ENCODE assay signal across 8 cellular contexts in genomic region chr17:50841949-50842354, GRCh38. TPM values are rescaled to one million over a fixed set of nuclear protein-coding genes. Genes with fewer than 3 reads are reported as not detected.
DNase-seq lines count a peak whose midpoint lies in the region; ATAC-seq and TF ChIP-seq lines count a peak whose summit lies in the region.

No MANE protein-coding gene starts in this region.

- TF ChIP-seq CTCF in cardiac muscle cell (IDR thresholded peaks at IDR 0.05; ENCODE audit: low read depth, low read length) = peak; percentile 90

- ATAC-seq in activated naive CD8-positive, alpha-beta T cell treated with anti-CD3 and anti-CD28 coated beads, Interleukin-2, amount 10 ng/mL, durations not matched to agents 7 days and 5 days (ENCODE audit: low read depth) = peak; percentile 55
- no peak for ATAC-seq in GM18498 (IDR thresholded peaks at IDR 0.05; ENCODE audit: unreplicated experiment)
- ATAC-seq in HG02938 (IDR thresholded peaks at IDR 0.05; ENCODE audit: unreplicated experiment) = no peak

- no peaks in the 10 kb centered on the region for H3K27me3 Mint-ChIP-seq in activated naive CD8-positive, alpha-beta T cell treated with anti-CD3 and anti-CD28 coated beads, Interleukin-2, amount 10 ng/mL, durations not matched to agents 7 days and 5 days

- H3K36me3 ChIP-seq in MG63 (no peaks in the 10 kb centered on the region), cardiac muscle cell (no peaks in the 10 kb centered on the region)

- no peaks in the 10 kb centered on the region for H3K9me3 ChIP-seq in MG63
- no peaks in the 10 kb centered on the region for H3K9me3 ChIP-seq in cardiac muscle cell (ENCODE audit: low read depth)

- no peak overlapping the region for H3K27ac Mint-ChIP-seq in activated naive CD8-positive, alpha-beta T cell treated with anti-CD3 and anti-CD28 coated beads, Interleukin-2, amount 10 ng/mL, durations not matched to agents 7 days and 5 days

- no peak overlapping the region for H3K27ac ChIP-seq in cardiac muscle cell

- H3K4me3 ChIP-seq in MG63 = no peak overlapping the region
- no peak overlapping the region for H3K4me3 ChIP-seq in cardiac muscle cell

- H3K27me3 ChIP-seq in MG63 (no peaks in the 10 kb centered on the region), cardiac muscle cell (no peaks in the 10 kb centered on the region)

- in situ Hi-C loops in G401 (cut with HindIII; ENCODE audit: low sequenced_read_pairs) = no loop called here

- DNase-seq in G401 (ENCODE audit: low spot score) = peak; percentile 90
- peak; percentile 56 for DNase-seq in MG63
- peak; percentile 62 for DNase-seq in SHP77 treated with DMSO at 0.1 percent for 48 hours (lab: John Stamatoyannopoulos, UW)
- peak; percentile 66 for DNase-seq in activated naive CD8-positive, alpha-beta T cell treated with anti-CD3 and anti-CD28 coated beads, Interleukin-2, amount 10 ng/mL, durations not matched to agents 7 days and 5 days
- peak; percentile 78 to 81 for DNase-seq in cardiac muscle cell (ENCODE audit: low read depth in 1 of 2, low spot score in 1 of 2)
- DNase-seq in renal cortical epithelial cell (ENCODE audit: low read depth) = peak; percentile 38

- no peaks in the 10 kb centered on the region for H3K9me3 Mint-ChIP-seq in activated naive CD8-positive, alpha-beta T cell treated with anti-CD3 and anti-CD28 coated beads, Interleukin-2, amount 10 ng/mL, durations not matched to agents 7 days and 5 days

- H3K36me3 Mint-ChIP-seq in activated naive CD8-positive, alpha-beta T cell treated with anti-CD3 and anti-CD28 coated beads, Interleukin-2, amount 10 ng/mL, durations not matched to agents 7 days and 5 days = no peaks in the 10 kb centered on the region

- H3K4me1 ChIP-seq in cardiac muscle cell (ENCODE audit: low read depth) = peaks cover 14% of the 10 kb centered on the region

- H3K4me1 Mint-ChIP-seq in activated naive CD8-positive, alpha-beta T cell treated with anti-CD3 and anti-CD28 coated beads, Interleukin-2, amount 10 ng/mL, durations not matched to agents 7 days and 5 days = no peaks in the 10 kb centered on the region

- H3K4me3 Mint-ChIP-seq in activated naive CD8-positive, alpha-beta T cell treated with anti-CD3 and anti-CD28 coated beads, Interleukin-2, amount 10 ng/mL, durations not matched to agents 7 days and 5 days = no peak overlapping the region

- POLR2A ChIA-PET in activated naive CD8-positive, alpha-beta T cell treated with anti-CD3 and anti-CD28 coated beads, Interleukin-2, amount 10 ng/mL, durations not matched to agents 7 days and 5 days (lab: Charles Lee) = no interaction called here

RNA-seq across cellular contexts. Expression of gene WFIKKN2, which starts 6.6 kb away (rescaled TPM):
- 0.62 TPM in 1 of 2 replicates, not detected in the other for total RNA-seq in G401 (2014; rRNA removed; shearing (Covaris generic))
- not detected in 2 replicates for total RNA-seq in MG63 (2014; rRNA removed; shearing (Covaris generic); ENCODE audit: low replicate concordance)
- not detected for total RNA-seq in activated naive CD8-positive, alpha-beta T cell treated with anti-CD3 and anti-CD28 coated beads, Interleukin-2, amount 10 ng/mL, durations not matched to agents 7 days and 5 days
- 0.18 TPM in 1 of 2 replicates, not detected in the other for total RNA-seq in cardiac muscle cell
- polyA plus RNA-seq in cardiac muscle cell = 0.34 and 0.40 TPM in 2 replicates
- not detected in 2 replicates for total RNA-seq in renal cortical epithelial cell

RNA-seq across cellular contexts. Expression of gene TOB1, which starts 24.2 kb away (rescaled TPM):
- 18.5 and 26.4 TPM in 2 replicates for total RNA-seq in G401 (2014; rRNA removed; shearing (Covaris generic))
- total RNA-seq in MG63 (2014; rRNA removed; shearing (Covaris generic); ENCODE audit: low replicate concordance) = 16.0 and 17.5 TPM in 2 replicates
- total RNA-seq in activated naive CD8-positive, alpha-beta T cell treated with anti-CD3 and anti-CD28 coated beads, Interleukin-2, amount 10 ng/mL, durations not matched to agents 7 days and 5 days = 10 to 100 TPM; 54.9 to 56.6 TPM
- 17.1 and 35.4 TPM in 2 replicates for total RNA-seq in cardiac muscle cell
- polyA plus RNA-seq in cardiac muscle cell = 29.9 and 46.1 TPM in 2 replicates
- 8.5 and 19.5 TPM in 2 replicates for total RNA-seq in renal cortical epithelial cell

Comparison
In these comparisons a context has a peak if more than half of its experiments do, and no peak if none do; other contexts are left out.
1. DNase-seq: peak in every context shown above with its lines; median percentile 90 in G401; 80 in cardiac muscle cell; 66 in activated naive CD8-positive, alpha-beta T cell treated with anti-CD3 and anti-CD28 coated beads, Interleukin-2, amount 10 ng/mL, durations not matched to agents 7 days and 5 days; 62 in SHP77 treated with DMSO at 0.1 percent for 48 hours; 56 in MG63; 38 in renal cortical epithelial cell.